Comparison of ENCODE assay signal across 8 cellular contexts in the genomic region with DNA sequence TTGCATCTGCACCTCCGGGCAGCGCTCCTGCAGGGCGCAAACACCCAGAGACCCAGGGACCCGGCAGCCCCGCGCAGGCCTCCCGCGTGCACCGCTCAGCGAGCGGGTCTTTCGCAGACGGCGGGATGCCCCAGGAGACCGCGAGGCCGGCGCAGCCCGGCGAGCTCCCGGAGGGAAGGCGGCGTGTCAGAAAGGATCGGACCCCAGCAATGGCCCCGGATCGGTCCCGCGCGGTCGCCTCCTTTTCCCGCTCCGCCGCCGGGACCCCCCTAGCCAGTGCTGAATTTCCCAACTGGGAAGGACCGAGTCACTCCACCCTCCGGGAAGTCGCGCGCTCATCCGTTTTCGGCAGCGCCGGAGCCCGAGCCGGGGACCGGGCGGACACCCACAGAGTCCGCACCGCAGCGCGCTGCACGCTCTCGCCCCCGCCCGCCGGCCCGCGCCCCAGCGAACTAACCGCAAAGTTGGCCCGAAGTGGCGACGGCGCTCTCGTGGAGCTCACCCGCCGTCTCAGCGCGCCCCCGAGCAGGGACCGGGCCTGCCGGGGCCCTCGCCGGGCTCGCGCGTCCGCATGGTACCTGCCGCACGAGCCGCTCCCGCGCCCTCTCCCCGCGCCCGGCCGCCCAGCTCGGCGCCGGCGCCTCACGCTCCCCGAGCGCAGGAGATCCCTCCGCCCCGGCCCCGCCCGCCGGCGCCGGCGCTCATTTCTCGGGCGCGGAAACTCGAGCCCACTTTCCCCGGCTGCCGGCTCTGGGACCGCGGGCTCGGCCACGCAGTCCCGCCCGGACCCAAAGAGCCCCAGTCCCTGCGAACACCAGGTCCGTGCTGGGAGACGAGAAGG. TPM values are rescaled to one million over a fixed set of nuclear protein-coding genes. Genes with fewer than 3 reads are reported as not detected.
DNase-seq lines count a peak whose midpoint lies in the region; ATAC-seq and TF ChIP-seq lines count a peak whose summit lies in the region.

A gene with protein sequence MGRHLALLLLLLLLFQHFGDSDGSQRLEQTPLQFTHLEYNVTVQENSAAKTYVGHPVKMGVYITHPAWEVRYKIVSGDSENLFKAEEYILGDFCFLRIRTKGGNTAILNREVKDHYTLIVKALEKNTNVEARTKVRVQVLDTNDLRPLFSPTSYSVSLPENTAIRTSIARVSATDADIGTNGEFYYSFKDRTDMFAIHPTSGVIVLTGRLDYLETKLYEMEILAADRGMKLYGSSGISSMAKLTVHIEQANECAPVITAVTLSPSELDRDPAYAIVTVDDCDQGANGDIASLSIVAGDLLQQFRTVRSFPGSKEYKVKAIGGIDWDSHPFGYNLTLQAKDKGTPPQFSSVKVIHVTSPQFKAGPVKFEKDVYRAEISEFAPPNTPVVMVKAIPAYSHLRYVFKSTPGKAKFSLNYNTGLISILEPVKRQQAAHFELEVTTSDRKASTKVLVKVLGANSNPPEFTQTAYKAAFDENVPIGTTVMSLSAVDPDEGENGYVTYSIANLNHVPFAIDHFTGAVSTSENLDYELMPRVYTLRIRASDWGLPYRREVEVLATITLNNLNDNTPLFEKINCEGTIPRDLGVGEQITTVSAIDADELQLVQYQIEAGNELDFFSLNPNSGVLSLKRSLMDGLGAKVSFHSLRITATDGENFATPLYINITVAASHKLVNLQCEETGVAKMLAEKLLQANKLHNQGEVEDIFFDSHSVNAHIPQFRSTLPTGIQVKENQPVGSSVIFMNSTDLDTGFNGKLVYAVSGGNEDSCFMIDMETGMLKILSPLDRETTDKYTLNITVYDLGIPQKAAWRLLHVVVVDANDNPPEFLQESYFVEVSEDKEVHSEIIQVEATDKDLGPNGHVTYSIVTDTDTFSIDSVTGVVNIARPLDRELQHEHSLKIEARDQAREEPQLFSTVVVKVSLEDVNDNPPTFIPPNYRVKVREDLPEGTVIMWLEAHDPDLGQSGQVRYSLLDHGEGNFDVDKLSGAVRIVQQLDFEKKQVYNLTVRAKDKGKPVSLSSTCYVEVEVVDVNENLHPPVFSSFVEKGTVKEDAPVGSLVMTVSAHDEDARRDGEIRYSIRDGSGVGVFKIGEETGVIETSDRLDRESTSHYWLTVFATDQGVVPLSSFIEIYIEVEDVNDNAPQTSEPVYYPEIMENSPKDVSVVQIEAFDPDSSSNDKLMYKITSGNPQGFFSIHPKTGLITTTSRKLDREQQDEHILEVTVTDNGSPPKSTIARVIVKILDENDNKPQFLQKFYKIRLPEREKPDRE (N-terminal part only) (minus strand): TSS at position 650 of the 841 bp plus-strand sequence. CDS start 14,029 bp downstream, outside the sequence.

- peak within 1 kb of the TSS; percentile 99 for H3K27ac ChIP-seq in osteoblast (ENCODE audit: low read depth, low read length)

- H3K4me3 ChIP-seq in osteoblast (ENCODE audit: insufficient read depth, low read length) = peak within 1 kb of the TSS; percentile 84

- H3K36me3 Mint-ChIP-seq in Calu3 (ENCODE audit: insufficient read depth, unreplicated experiment) (peaks cover 63% of the 10 kb centered on the region), IgD-negative memory B cell (no peaks in the 10 kb centered on the region)
- H3K36me3 Mint-ChIP-seq in activated naive CD8-positive, alpha-beta T cell treated with anti-CD3 and anti-CD28 coated beads, Interleukin-2, amount 10 ng/mL, durations not matched to agents 7 days and 5 days = peaks cover 1% of the 10 kb centered on the region

- TF ChIP-seq CTCF in Calu3 (IDR thresholded peaks at IDR 0.05; ENCODE audit: unreplicated experiment) (no peak), osteoblast (IDR thresholded peaks at IDR 0.05; ENCODE audit: extremely low read depth, low read depth, low read length) (no peak)

- CTCF ChIA-PET in Calu3 (lab: Charles Lee) = interaction anchor here (0.6 to 1.0 kb wide), 4 partner anchors 39 to 213 kb away, joined by 3 to 7 read pairs (median 3); no protein-coding TSS in a partner anchor

- peaks cover 83% of the 10 kb centered on the region for H3K79me2 ChIP-seq in osteoblast (ENCODE audit: insufficient read depth, low read length)

- peak within 1 kb of the TSS; percentile 83 for H3K4me3 Mint-ChIP-seq in Calu3 (ENCODE audit: low read depth, unreplicated experiment)
- peak within 1 kb of the TSS in 3 of 4 donors; percentile 25 to 80 (median 67) for H3K4me3 Mint-ChIP-seq in IgD-negative memory B cell
- H3K4me3 Mint-ChIP-seq in activated naive CD8-positive, alpha-beta T cell treated with anti-CD3 and anti-CD28 coated beads, Interleukin-2, amount 10 ng/mL, durations not matched to agents 7 days and 5 days = peak within 1 kb of the TSS; percentile 54

- BruUV-seq in Calu3 (replicated peaks; lab: Mats Ljungman, UMichigan) = no TSS peak

- no peaks in the 10 kb centered on the region for H3K27me3 Mint-ChIP-seq in Calu3 (ENCODE audit: unreplicated experiment)
- peaks cover 46% of the 10 kb centered on the region for H3K27me3 Mint-ChIP-seq in IgD-negative memory B cell
- peaks cover 49% of the 10 kb centered on the region for H3K27me3 Mint-ChIP-seq in activated naive CD8-positive, alpha-beta T cell treated with anti-CD3 and anti-CD28 coated beads, Interleukin-2, amount 10 ng/mL, durations not matched to agents 7 days and 5 days

- intact Hi-C loops in Calu3 (cut with micrococcal nuclease; ENCODE audit: unreplicated experiment) = loop anchor here (5.0 kb wide), 1 partner anchor 36 kb away; no protein-coding TSS in a partner anchor
- intact Hi-C loops in Right ventricle myocardium superior (cut with DNase I) = loop anchor here (5.0 kb wide), 1 partner anchor 36 kb away; no protein-coding TSS in a partner anchor

- H3K9me3 ChIP-seq in osteoblast (ENCODE audit: low read depth, low read length) = peaks cover 4% of the 10 kb centered on the region

- peaks cover 13% of the 10 kb centered on the region for H3K4me1 ChIP-seq in osteoblast (ENCODE audit: insufficient read depth, low read length)

- ATAC-seq in activated naive CD8-positive, alpha-beta T cell treated with anti-CD3 and anti-CD28 coated beads, Interleukin-2, amount 10 ng/mL, durations not matched to agents 7 days and 5 days (ENCODE audit: low read depth) = peak; percentile 45
- ATAC-seq in Right ventricle myocardium superior (ENCODE audit: poor library complexity) (peak; percentile 66), HG03135 (IDR thresholded peaks at IDR 0.05; ENCODE audit: unreplicated experiment) (no peak)

- H4K20me1 ChIP-seq in osteoblast (ENCODE audit: insufficient read depth, low read length) = peaks cover 40% of the 10 kb centered on the region

- H3K27me3 ChIP-seq in osteoblast (ENCODE audit: insufficient read depth, low read length) = no peaks in the 10 kb centered on the region

- peak within 1 kb of the TSS; percentile 94 for H3K4me2 ChIP-seq in osteoblast (ENCODE audit: insufficient read depth, low read length)

- H3K36me3 ChIP-seq in osteoblast (ENCODE audit: insufficient read depth, low read length) = no peaks in the 10 kb centered on the region

- no peaks in the 10 kb centered on the region for H3K9me3 Mint-ChIP-seq in Calu3 (ENCODE audit: low read depth, unreplicated experiment)
- peaks cover 0 to 10% (median 0%) of the 10 kb centered on the region in 3 donors for H3K9me3 Mint-ChIP-seq in IgD-negative memory B cell
- H3K9me3 Mint-ChIP-seq in activated naive CD8-positive, alpha-beta T cell treated with anti-CD3 and anti-CD28 coated beads, Interleukin-2, amount 10 ng/mL, durations not matched to agents 7 days and 5 days = peaks cover 2% of the 10 kb centered on the region

- peak within 1 kb of the TSS; percentile 75 for H3K27ac Mint-ChIP-seq in Calu3 (ENCODE audit: unreplicated experiment)
- no peak within 1 kb of the TSS for H3K27ac Mint-ChIP-seq in IgD-negative memory B cell
- H3K27ac Mint-ChIP-seq in activated naive CD8-positive, alpha-beta T cell treated with anti-CD3 and anti-CD28 coated beads, Interleukin-2, amount 10 ng/mL, durations not matched to agents 7 days and 5 days = peak within 1 kb of the TSS; percentile 21

- peaks cover 8% of the 10 kb centered on the region for H3K4me1 Mint-ChIP-seq in Calu3 (ENCODE audit: low read depth, unreplicated experiment)
- peaks cover 0 to 5% (median 0%) of the 10 kb centered on the region in 3 donors for H3K4me1 Mint-ChIP-seq in IgD-negative memory B cell
- H3K4me1 Mint-ChIP-seq in activated naive CD8-positive, alpha-beta T cell treated with anti-CD3 and anti-CD28 coated beads, Interleukin-2, amount 10 ng/mL, durations not matched to agents 7 days and 5 days = peaks cover 11% of the 10 kb centered on the region

- peak within 1 kb of the TSS; percentile 52 for H2AFZ ChIP-seq in osteoblast (ENCODE audit: low read length)

- peak; percentile 68 for DNase-seq in Calu3
- peak; percentile 39 for DNase-seq in activated naive CD8-positive, alpha-beta T cell treated with anti-CD3 and anti-CD28 coated beads, Interleukin-2, amount 10 ng/mL, durations not matched to agents 7 days and 5 days
- DNase-seq in Right ventricle myocardium superior = peak; percentile 75
- DNase-seq in osteoblast (ENCODE audit: insufficient read length, low spot score, missing footprints) = peak; percentile 95
- no peak for DNase-seq in MV-4-11 (lab: John Stamatoyannopoulos, UW)
- no peak for DNase-seq in epidermal melanocyte (ENCODE audit: insufficient read length, low spot score)

- POLR2A ChIA-PET in activated naive CD8-positive, alpha-beta T cell treated with anti-CD3 and anti-CD28 coated beads, Interleukin-2, amount 10 ng/mL, durations not matched to agents 7 days and 5 days (lab: Charles Lee) = no interaction called here

RNA-seq across cellular contexts. Expression of the gene that starts here (rescaled TPM):
- total RNA-seq in Calu3 (2022) (197 and 210 TPM in 2 replicates), Right ventricle myocardium superior (48.0 TPM), osteoblast (474 and 522 TPM in 2 replicates)
- not detected for polyA plus RNA-seq in IgD-negative memory B cell
- total RNA-seq in activated naive CD8-positive, alpha-beta T cell treated with anti-CD3 and anti-CD28 coated beads, Interleukin-2, amount 10 ng/mL, durations not matched to agents 7 days and 5 days = not detected

Comparison
In these comparisons a context has a peak if more than half of its experiments do, and no peak if none do; other contexts are left out.
1. RNA of the gene that starts here (total RNA-seq): 474 to 522 TPM in osteoblast, 197 to 210 TPM in Calu3 and 48.0 TPM in Right ventricle myocardium superior (single experiment); not detected in activated naive CD8-positive, alpha-beta T cell treated with anti-CD3 and anti-CD28 coated beads, Interleukin-2, amount 10 ng/mL, durations not matched to agents 7 days and 5 days; every median in the first group is over 10 times any median in the second.
2. Peak in DNase-seq and ATAC-seq in activated naive CD8-positive, alpha-beta T cell treated with anti-CD3 and anti-CD28 coated beads, Interleukin-2, amount 10 ng/mL, durations not matched to agents 7 days and 5 days; RNA of the gene not detected or under 1 TPM.
3. DNase-seq: peak in Calu3 (single experiment), Right ventricle myocardium superior (single experiment) and osteoblast (single experiment); none in MV-4-11 (single experiment) and epidermal melanocyte (single experiment).
4. H3K27ac Mint-ChIP-seq: peak in Calu3 (single experiment) and activated naive CD8-positive, alpha-beta T cell treated with anti-CD3 and anti-CD28 coated beads, Interleukin-2, amount 10 ng/mL, durations not matched to agents 7 days and 5 days (single experiment); none in IgD-negative memory B cell (0 of 3).
5. Peak in every context shown above with its lines, with median percentiles within 50 percentile points of each other: H3K4me3 Mint-ChIP-seq.